ENCODE assay signal across 1 cellular context in the genomic region with DNA sequence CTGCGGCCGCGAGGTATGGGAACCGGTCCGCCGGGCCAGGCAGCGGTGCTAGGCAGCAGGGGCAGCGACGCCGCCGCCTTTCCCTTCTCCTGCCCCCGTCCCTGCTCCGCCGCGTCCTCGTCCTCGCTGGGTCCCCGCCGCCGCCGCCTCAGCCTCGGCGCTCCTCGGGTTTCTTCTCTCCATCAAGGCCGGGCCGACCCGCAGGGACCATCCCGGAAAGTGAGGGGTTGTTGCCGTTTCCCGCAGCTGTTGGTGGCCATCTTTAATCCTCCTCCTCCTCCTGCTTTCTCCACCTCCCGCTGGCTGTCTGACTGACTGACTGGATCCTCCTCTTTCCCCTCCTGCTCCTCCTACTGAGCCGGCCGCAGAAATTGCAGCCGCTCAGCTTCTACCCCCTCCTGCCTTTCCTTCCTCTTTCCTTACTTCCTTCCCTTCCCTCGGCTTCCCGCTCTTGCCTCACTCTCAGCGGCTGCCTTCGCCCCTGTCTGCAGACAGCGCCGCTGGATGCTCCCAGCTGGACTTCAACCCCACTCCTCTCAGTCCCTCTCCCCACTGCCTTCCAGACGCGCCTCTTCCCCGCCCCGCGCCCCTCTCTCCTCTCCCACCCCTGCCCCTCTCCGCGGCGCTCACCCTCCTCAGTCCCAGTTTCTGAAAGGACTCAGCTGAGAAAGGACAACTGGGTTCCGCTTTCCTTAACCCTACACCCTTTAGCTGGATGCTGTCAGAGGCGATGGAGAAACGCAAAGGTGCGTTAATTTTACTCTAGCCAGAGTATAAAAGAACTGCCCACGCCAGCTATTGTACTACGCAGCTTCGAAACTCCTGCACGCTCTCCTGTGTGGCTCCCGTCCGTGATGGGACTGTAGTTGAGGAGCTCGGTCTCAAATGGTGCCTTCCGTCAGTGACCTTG.
TF ChIP-seq lines count a peak whose summit lies in the region.

A gene with protein sequence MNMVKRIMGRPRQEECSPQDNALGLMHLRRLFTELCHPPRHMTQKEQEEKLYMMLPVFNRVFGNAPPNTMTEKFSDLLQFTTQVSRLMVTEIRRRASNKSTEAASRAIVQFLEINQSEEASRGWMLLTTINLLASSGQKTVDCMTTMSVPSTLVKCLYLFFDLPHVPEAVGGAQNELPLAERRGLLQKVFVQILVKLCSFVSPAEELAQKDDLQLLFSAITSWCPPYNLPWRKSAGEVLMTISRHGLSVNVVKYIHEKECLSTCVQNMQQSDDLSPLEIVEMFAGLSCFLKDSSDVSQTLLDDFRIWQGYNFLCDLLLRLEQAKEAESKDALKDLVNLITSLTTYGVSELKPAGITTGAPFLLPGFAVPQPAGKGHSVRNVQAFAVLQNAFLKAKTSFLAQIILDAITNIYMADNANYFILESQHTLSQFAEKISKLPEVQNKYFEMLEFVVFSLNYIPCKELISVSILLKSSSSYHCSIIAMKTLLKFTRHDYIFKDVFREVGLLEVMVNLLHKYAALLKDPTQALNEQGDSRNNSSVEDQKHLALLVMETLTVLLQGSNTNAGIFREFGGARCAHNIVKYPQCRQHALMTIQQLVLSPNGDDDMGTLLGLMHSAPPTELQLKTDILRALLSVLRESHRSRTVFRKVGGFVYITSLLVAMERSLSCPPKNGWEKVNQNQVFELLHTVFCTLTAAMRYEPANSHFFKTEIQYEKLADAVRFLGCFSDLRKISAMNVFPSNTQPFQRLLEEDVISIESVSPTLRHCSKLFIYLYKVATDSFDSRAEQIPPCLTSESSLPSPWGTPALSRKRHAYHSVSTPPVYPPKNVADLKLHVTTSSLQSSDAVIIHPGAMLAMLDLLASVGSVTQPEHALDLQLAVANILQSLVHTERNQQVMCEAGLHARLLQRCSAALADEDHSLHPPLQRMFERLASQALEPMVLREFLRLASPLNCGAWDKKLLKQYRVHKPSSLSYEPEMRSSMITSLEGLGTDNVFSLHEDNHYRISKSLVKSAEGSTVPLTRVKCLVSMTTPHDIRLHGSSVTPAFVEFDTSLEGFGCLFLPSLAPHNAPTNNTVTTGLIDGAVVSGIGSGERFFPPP (N-terminal part only) (minus strand): TSS at position 309 of the 910 bp plus-strand sequence. CDS start 106,099 bp downstream, outside the sequence.

TF ChIP-seq in HepG2, 621 proteins besides CTCF, POLR2A, EP300 and RAD21 (continued from another document and continues in another):
- TF ChIP-seq, protein P1, sequence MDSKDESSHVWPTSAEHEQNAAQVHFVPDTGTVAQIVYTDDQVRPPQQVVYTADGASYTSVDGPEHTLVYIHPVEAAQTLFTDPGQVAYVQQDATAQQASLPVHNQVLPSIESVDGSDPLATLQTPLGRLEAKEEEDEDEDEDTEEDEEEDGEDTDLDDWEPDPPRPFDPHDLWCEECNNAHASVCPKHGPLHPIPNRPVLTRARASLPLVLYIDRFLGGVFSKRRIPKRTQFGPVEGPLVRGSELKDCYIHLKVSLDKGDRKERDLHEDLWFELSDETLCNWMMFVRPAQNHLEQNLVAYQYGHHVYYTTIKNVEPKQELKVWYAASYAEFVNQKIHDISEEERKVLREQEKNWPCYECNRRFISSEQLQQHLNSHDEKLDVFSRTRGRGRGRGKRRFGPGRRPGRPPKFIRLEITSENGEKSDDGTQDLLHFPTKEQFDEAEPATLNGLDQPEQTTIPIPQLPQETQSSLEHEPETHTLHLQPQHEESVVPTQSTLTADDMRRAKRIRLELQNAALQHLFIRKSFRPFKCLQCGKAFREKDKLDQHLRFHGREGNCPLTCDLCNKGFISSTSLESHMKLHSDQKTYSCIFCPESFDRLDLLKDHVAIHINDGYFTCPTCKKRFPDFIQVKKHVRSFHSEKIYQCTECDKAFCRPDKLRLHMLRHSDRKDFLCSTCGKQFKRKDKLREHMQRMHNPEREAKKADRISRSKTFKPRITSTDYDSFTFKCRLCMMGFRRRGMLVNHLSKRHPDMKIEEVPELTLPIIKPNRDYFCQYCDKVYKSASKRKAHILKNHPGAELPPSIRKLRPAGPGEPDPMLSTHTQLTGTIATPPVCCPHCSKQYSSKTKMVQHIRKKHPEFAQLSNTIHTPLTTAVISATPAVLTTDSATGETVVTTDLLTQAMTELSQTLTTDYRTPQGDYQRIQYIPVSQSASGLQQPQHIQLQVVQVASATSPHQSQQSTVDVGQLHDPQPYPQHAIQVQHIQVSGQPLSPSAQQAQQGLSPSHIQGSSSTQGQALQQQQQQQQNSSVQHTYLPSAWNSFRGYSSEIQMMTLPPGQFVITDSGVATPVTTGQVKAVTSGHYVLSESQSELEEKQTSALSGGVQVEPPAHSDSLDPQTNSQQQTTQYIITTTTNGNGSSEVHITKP (CRISPR knock-in tag; IDR thresholded peaks at IDR 0.05; ENCODE audit: low read depth) = no peak
- TF ChIP-seq, protein P2, sequence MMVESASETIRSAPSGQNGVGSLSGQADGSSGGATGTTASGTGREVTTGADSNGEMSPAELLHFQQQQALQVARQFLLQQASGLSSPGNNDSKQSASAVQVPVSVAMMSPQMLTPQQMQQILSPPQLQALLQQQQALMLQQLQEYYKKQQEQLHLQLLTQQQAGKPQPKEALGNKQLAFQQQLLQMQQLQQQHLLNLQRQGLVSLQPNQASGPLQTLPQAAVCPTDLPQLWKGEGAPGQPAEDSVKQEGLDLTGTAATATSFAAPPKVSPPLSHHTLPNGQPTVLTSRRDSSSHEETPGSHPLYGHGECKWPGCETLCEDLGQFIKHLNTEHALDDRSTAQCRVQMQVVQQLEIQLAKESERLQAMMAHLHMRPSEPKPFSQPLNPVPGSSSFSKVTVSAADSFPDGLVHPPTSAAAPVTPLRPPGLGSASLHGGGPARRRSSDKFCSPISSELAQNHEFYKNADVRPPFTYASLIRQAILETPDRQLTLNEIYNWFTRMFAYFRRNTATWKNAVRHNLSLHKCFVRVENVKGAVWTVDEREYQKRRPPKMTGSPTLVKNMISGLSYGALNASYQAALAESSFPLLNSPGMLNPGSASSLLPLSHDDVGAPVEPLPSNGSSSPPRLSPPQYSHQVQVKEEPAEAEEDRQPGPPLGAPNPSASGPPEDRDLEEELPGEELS (CRISPR knock-in tag; IDR thresholded peaks at IDR 0.05) = no peak; the same call in 1 of the 2 replicates
- TF ChIP-seq RBAK (CRISPR knock-in tag; IDR thresholded peaks at IDR 0.05) (no peak), ZNF12 (CRISPR knock-in tag; IDR thresholded peaks at IDR 0.05) (no peak), PHF21A (CRISPR knock-in tag; IDR thresholded peaks at IDR 0.05) (no peak), TCF7 (IDR thresholded peaks at IDR 0.05; ENCODE audit: low read depth) (no peak), ZKSCAN5 (CRISPR knock-in tag; IDR thresholded peaks at IDR 0.05) (no peak), SP1 (IDR thresholded peaks at IDR 0.05) (no peak), SP1 (CRISPR knock-in tag; IDR thresholded peaks at IDR 0.05) (no peak), MEF2D (CRISPR knock-in tag; IDR thresholded peaks at IDR 0.05) (no peak), ARID2 (CRISPR knock-in tag; IDR thresholded peaks at IDR 0.05; ENCODE audit: borderline replicate concordance) (no peak), NFATC3 (CRISPR knock-in tag; IDR thresholded peaks at IDR 0.05) (no peak), GLI4 (CRISPR knock-in tag; IDR thresholded peaks at IDR 0.05; ENCODE audit: borderline replicate concordance) (no peak), HCFC1 (IDR thresholded peaks at IDR 0.05; ENCODE audit: low read depth, low read length) (no peak), ZNF343 (CRISPR knock-in tag; IDR thresholded peaks at IDR 0.05) (no peak), FOXO1 (CRISPR knock-in tag; IDR thresholded peaks at IDR 0.05) (no peak), ZNF546 (CRISPR knock-in tag; conservative IDR thresholded peaks at IDR 0.05) (no peak), HNRNPK (IDR thresholded peaks at IDR 0.05; ENCODE audit: low read depth, low read length, poor library complexity, severe bottlenecking) (no peak), TBP (CRISPR knock-in tag; IDR thresholded peaks at IDR 0.05) (no peak), XBP1 (CRISPR knock-in tag; IDR thresholded peaks at IDR 0.05) (no peak), HOXA5 (CRISPR knock-in tag; IDR thresholded peaks at IDR 0.05) (no peak), ZMYM2 (CRISPR knock-in tag; IDR thresholded peaks at IDR 0.05) (no peak)
- TF ChIP-seq, protein P3, sequence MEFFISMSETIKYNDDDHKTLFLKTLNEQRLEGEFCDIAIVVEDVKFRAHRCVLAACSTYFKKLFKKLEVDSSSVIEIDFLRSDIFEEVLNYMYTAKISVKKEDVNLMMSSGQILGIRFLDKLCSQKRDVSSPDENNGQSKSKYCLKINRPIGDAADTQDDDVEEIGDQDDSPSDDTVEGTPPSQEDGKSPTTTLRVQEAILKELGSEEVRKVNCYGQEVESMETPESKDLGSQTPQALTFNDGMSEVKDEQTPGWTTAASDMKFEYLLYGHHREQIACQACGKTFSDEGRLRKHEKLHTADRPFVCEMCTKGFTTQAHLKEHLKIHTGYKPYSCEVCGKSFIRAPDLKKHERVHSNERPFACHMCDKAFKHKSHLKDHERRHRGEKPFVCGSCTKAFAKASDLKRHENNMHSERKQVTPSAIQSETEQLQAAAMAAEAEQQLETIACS (CRISPR knock-in tag; IDR thresholded peaks at IDR 0.05) = no peak
- TF ChIP-seq, protein P4, sequence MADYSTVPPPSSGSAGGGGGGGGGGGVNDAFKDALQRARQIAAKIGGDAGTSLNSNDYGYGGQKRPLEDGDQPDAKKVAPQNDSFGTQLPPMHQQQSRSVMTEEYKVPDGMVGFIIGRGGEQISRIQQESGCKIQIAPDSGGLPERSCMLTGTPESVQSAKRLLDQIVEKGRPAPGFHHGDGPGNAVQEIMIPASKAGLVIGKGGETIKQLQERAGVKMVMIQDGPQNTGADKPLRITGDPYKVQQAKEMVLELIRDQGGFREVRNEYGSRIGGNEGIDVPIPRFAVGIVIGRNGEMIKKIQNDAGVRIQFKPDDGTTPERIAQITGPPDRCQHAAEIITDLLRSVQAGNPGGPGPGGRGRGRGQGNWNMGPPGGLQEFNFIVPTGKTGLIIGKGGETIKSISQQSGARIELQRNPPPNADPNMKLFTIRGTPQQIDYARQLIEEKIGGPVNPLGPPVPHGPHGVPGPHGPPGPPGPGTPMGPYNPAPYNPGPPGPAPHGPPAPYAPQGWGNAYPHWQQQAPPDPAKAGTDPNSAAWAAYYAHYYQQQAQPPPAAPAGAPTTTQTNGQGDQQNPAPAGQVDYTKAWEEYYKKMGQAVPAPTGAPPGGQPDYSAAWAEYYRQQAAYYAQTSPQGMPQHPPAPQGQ (CRISPR knock-in tag; IDR thresholded peaks at IDR 0.05; ENCODE audit: borderline replicate concordance) = no peak
- TF ChIP-seq, protein P5, sequence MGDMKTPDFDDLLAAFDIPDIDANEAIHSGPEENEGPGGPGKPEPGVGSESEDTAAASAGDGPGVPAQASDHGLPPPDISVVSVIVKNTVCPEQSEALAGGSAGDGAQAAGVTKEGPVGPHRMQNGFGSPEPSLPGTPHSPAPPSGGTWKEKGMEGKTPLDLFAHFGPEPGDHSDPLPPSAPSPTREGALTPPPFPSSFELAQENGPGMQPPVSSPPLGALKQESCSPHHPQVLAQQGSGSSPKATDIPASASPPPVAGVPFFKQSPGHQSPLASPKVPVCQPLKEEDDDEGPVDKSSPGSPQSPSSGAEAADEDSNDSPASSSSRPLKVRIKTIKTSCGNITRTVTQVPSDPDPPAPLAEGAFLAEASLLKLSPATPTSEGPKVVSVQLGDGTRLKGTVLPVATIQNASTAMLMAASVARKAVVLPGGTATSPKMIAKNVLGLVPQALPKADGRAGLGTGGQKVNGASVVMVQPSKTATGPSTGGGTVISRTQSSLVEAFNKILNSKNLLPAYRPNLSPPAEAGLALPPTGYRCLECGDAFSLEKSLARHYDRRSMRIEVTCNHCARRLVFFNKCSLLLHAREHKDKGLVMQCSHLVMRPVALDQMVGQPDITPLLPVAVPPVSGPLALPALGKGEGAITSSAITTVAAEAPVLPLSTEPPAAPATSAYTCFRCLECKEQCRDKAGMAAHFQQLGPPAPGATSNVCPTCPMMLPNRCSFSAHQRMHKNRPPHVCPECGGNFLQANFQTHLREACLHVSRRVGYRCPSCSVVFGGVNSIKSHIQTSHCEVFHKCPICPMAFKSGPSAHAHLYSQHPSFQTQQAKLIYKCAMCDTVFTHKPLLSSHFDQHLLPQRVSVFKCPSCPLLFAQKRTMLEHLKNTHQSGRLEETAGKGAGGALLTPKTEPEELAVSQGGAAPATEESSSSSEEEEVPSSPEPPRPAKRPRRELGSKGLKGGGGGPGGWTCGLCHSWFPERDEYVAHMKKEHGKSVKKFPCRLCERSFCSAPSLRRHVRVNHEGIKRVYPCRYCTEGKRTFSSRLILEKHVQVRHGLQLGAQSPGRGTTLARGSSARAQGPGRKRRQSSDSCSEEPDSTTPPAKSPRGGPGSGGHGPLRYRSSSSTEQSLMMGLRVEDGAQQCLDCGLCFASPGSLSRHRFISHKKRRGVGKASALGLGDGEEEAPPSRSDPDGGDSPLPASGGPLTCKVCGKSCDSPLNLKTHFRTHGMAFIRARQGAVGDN (CRISPR knock-in tag; IDR thresholded peaks at IDR 0.05) = peak; percentile 30; the same call in 1 of the 2 replicates
- TF ChIP-seq, protein P6, sequence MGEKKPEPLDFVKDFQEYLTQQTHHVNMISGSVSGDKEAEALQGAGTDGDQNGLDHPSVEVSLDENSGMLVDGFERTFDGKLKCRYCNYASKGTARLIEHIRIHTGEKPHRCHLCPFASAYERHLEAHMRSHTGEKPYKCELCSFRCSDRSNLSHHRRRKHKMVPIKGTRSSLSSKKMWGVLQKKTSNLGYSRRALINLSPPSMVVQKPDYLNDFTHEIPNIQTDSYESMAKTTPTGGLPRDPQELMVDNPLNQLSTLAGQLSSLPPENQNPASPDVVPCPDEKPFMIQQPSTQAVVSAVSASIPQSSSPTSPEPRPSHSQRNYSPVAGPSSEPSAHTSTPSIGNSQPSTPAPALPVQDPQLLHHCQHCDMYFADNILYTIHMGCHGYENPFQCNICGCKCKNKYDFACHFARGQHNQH (CRISPR knock-in tag; IDR thresholded peaks at IDR 0.05) = peak; percentile 57; the same call in 1 of the 2 replicates
- TF ChIP-seq, protein P7, sequence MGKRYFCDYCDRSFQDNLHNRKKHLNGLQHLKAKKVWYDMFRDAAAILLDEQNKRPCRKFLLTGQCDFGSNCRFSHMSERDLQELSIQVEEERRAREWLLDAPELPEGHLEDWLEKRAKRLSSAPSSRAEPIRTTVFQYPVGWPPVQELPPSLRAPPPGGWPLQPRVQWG (CRISPR knock-in tag; IDR thresholded peaks at IDR 0.05; ENCODE audit: borderline replicate concordance, low read depth) = no peak
- TF ChIP-seq, protein P8, sequence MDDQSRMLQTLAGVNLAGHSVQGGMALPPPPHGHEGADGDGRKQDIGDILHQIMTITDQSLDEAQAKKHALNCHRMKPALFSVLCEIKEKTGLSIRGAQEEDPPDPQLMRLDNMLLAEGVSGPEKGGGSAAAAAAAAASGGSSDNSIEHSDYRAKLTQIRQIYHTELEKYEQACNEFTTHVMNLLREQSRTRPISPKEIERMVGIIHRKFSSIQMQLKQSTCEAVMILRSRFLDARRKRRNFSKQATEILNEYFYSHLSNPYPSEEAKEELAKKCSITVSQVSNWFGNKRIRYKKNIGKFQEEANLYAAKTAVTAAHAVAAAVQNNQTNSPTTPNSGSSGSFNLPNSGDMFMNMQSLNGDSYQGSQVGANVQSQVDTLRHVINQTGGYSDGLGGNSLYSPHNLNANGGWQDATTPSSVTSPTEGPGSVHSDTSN (CRISPR knock-in tag; IDR thresholded peaks at IDR 0.05; ENCODE audit: borderline replicate concordance) = no peak
- TF ChIP-seq, protein P9, sequence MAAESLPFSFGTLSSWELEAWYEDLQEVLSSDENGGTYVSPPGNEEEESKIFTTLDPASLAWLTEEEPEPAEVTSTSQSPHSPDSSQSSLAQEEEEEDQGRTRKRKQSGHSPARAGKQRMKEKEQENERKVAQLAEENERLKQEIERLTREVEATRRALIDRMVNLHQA (CRISPR knock-in tag; IDR thresholded peaks at IDR 0.05) = no peak
- TF ChIP-seq, protein P10, sequence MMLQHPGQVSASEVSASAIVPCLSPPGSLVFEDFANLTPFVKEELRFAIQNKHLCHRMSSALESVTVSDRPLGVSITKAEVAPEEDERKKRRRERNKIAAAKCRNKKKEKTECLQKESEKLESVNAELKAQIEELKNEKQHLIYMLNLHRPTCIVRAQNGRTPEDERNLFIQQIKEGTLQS (CRISPR knock-in tag; IDR thresholded peaks at IDR 0.05) = no peak
